ENCODE assay signal across 8 cellular contexts in genomic region chr14:68793734-68794129, GRCh38. TPM values are rescaled to one million over a fixed set of nuclear protein-coding genes. Genes with fewer than 3 reads are reported as not detected.
A peak's percentile ranks its signal among the peaks of the same experiment; 100 is the strongest.
DNase-seq lines count a peak whose midpoint lies in the region; ATAC-seq lines count a peak whose summit lies in the region.

No MANE protein-coding gene starts in this region.

- H3K36me3 Mint-ChIP-seq in activated T-cell treated with anti-CD3 and anti-CD28 coated beads, Interleukin-2, amount 50 U/mL, for 24 hours (ENCODE audit: low read depth): peaks cover 41% of the 10 kb centered on the region
- H3K36me3 Mint-ChIP-seq in activated naive CD8-positive, alpha-beta T cell treated with anti-CD3 and anti-CD28 coated beads, Interleukin-2, amount 10 ng/mL, durations not matched to agents 7 days and 5 days: peaks cover 24% of the 10 kb centered on the region
- peaks cover 49% of the 10 kb centered on the region for H3K36me3 Mint-ChIP-seq in stimulated activated memory B cell treated with anti-CD40 and anti-IgM and Interleukin-4, amounts not matched to agents 10 μg/mL and 1 μg/mL and 100 μg/mL, for 72 hours

- DNase-seq in activated T-cell treated with anti-CD3 and anti-CD28 coated beads, Interleukin-2, amount 50 U/mL, for 24 hours: no peak
- DNase-seq in activated T-cell treated with anti-CD3 and anti-CD28 coated beads, Interleukin-2, amount 50 U/mL, for 1 hour: no peak
- DNase-seq in activated naive CD8-positive, alpha-beta T cell treated with anti-CD3 and anti-CD28 coated beads, Interleukin-2, amount 10 ng/mL, durations not matched to agents 7 days and 5 days: no peak
- DNase-seq in AG08396 (ENCODE audit: low spot score) (no peak), CD1c-positive myeloid dendritic cell (ENCODE audit: extremely low spot score) (no peak)

- H3K27me3 ChIP-seq in iPS-20b (ENCODE audit: insufficient read depth, low read length): no peaks in the 10 kb centered on the region

- H3K4me3 ChIP-seq in iPS-20b (ENCODE audit: low read length): peak overlapping the region; percentile 100

- H3K36me3 ChIP-seq in iPS-20b (ENCODE audit: insufficient read depth, low read depth, low read length): peaks cover 40% of the 10 kb centered on the region

- no peaks in the 10 kb centered on the region for H3K27me3 Mint-ChIP-seq in activated T-cell treated with anti-CD3 and anti-CD28 coated beads, Interleukin-2, amount 50 U/mL, for 24 hours
- H3K27me3 Mint-ChIP-seq in activated naive CD8-positive, alpha-beta T cell treated with anti-CD3 and anti-CD28 coated beads, Interleukin-2, amount 10 ng/mL, durations not matched to agents 7 days and 5 days: no peaks in the 10 kb centered on the region
- no peaks in the 10 kb centered on the region for H3K27me3 Mint-ChIP-seq in stimulated activated memory B cell treated with anti-CD40 and anti-IgM and Interleukin-4, amounts not matched to agents 10 μg/mL and 1 μg/mL and 100 μg/mL, for 72 hours

- peak overlapping the region; percentile 99 for H3K27ac Mint-ChIP-seq in activated T-cell treated with anti-CD3 and anti-CD28 coated beads, Interleukin-2, amount 50 U/mL, for 24 hours
- peak overlapping the region; percentile 100 for H3K27ac Mint-ChIP-seq in activated naive CD8-positive, alpha-beta T cell treated with anti-CD3 and anti-CD28 coated beads, Interleukin-2, amount 10 ng/mL, durations not matched to agents 7 days and 5 days
- H3K27ac Mint-ChIP-seq in stimulated activated memory B cell treated with anti-CD40 and anti-IgM and Interleukin-4, amounts not matched to agents 10 μg/mL and 1 μg/mL and 100 μg/mL, for 72 hours: peak overlapping the region; percentile 99

- H3K9ac ChIP-seq in iPS-20b (ENCODE audit: low read depth, low read length): peak overlapping the region; percentile 100

- H3K4me3 Mint-ChIP-seq in activated T-cell treated with anti-CD3 and anti-CD28 coated beads, Interleukin-2, amount 50 U/mL, for 24 hours: peak overlapping the region; percentile 89
- peak overlapping the region; percentile 89 for H3K4me3 Mint-ChIP-seq in activated naive CD8-positive, alpha-beta T cell treated with anti-CD3 and anti-CD28 coated beads, Interleukin-2, amount 10 ng/mL, durations not matched to agents 7 days and 5 days
- peak overlapping the region; percentile 97 for H3K4me3 Mint-ChIP-seq in stimulated activated memory B cell treated with anti-CD40 and anti-IgM and Interleukin-4, amounts not matched to agents 10 μg/mL and 1 μg/mL and 100 μg/mL, for 72 hours

- no peaks in the 10 kb centered on the region for H3K9me3 Mint-ChIP-seq in activated T-cell treated with anti-CD3 and anti-CD28 coated beads, Interleukin-2, amount 50 U/mL, for 24 hours
- H3K9me3 Mint-ChIP-seq in activated naive CD8-positive, alpha-beta T cell treated with anti-CD3 and anti-CD28 coated beads, Interleukin-2, amount 10 ng/mL, durations not matched to agents 7 days and 5 days: peaks cover under 1% of the 10 kb centered on the region
- peaks cover under 1% of the 10 kb centered on the region for H3K9me3 Mint-ChIP-seq in stimulated activated memory B cell treated with anti-CD40 and anti-IgM and Interleukin-4, amounts not matched to agents 10 μg/mL and 1 μg/mL and 100 μg/mL, for 72 hours

- POLR2A ChIA-PET in activated naive CD8-positive, alpha-beta T cell treated with anti-CD3 and anti-CD28 coated beads, Interleukin-2, amount 10 ng/mL, durations not matched to agents 7 days and 5 days (lab: Charles Lee): interaction anchor here (0.7 to 8.3 kb wide), 11 partner anchors 10 to 510 kb away, joined by 3 to 295 read pairs (median 5); no protein-coding TSS in a partner anchor

- peaks cover 56% of the 10 kb centered on the region for H3K4me1 Mint-ChIP-seq in activated T-cell treated with anti-CD3 and anti-CD28 coated beads, Interleukin-2, amount 50 U/mL, for 24 hours (ENCODE audit: low read depth)
- H3K4me1 Mint-ChIP-seq in activated naive CD8-positive, alpha-beta T cell treated with anti-CD3 and anti-CD28 coated beads, Interleukin-2, amount 10 ng/mL, durations not matched to agents 7 days and 5 days: peaks cover 44% of the 10 kb centered on the region
- H3K4me1 Mint-ChIP-seq in stimulated activated memory B cell treated with anti-CD40 and anti-IgM and Interleukin-4, amounts not matched to agents 10 μg/mL and 1 μg/mL and 100 μg/mL, for 72 hours: peaks cover 42% of the 10 kb centered on the region

- ATAC-seq in activated naive CD8-positive, alpha-beta T cell treated with anti-CD3 and anti-CD28 coated beads, Interleukin-2, amount 10 ng/mL, durations not matched to agents 7 days and 5 days (ENCODE audit: low read depth): no peak
- ATAC-seq in stimulated activated memory B cell treated with anti-CD40 and anti-IgM and Interleukin-4, amounts not matched to agents 10 μg/mL and 1 μg/mL and 100 μg/mL, for 72 hours: peak; percentile 25
- ATAC-seq in GM19397 (IDR thresholded peaks at IDR 0.05; ENCODE audit: unreplicated experiment): no peak

- peaks cover 24% of the 10 kb centered on the region for H3K4me1 ChIP-seq in iPS-20b (ENCODE audit: insufficient read depth, low read length)

- peak overlapping the region; percentile 99 for H3K27ac ChIP-seq in iPS-20b (ENCODE audit: low read length)

- peaks cover 3% of the 10 kb centered on the region; the same call in 1 of the 2 replicates for H3K9me3 ChIP-seq in iPS-20b (ENCODE audit: insufficient read depth, low read depth, low read length)

RNA-seq across cellular contexts. Expression of gene ZFP36L1, which starts 0.9 kb away (rescaled TPM):
- total RNA-seq in activated naive CD8-positive, alpha-beta T cell treated with anti-CD3 and anti-CD28 coated beads, Interleukin-2, amount 10 ng/mL, durations not matched to agents 7 days and 5 days: 100 to 1,000 TPM; 114 to 130 TPM
